ENCODE assay signal across 8 cellular contexts in genomic region chr2:241354668-241355658, GRCh38. TPM values are rescaled to one million over a fixed set of nuclear protein-coding genes. Genes with fewer than 3 reads are reported as not detected.
DNase-seq lines count a peak whose midpoint lies in the region; ATAC-seq and TF ChIP-seq lines count a peak whose summit lies in the region.

No MANE protein-coding gene starts in this region.

- H3K9me3 ChIP-seq in CD4-positive, alpha-beta T cell (ENCODE audit: control insufficient read depth, low read length), result no peaks in the 10 kb centered on the region
- H3K9me3 ChIP-seq in neural progenitor cell (ENCODE audit: low read depth) (no peaks in the 10 kb centered on the region), stomach (no peaks in the 10 kb centered on the region)

- peaks cover 25% of the 10 kb centered on the region for H3K4me1 ChIP-seq in neural progenitor cell
- peaks cover 36 to 71% (median 61%) of the 10 kb centered on the region in 4 donors for H3K4me1 ChIP-seq in stomach

- DNase-seq in CD4-positive, alpha-beta T cell, result peak; percentile 45 to 86 (median 62)
- DNase-seq in HFFc6, result peak; percentile 81
- DNase-seq in OCI-M1 (lab: John Stamatoyannopoulos, UW), result peak; percentile 79
- peak; percentile 73 for DNase-seq in activated T-helper 1 cell treated with anti-CD3 and anti-CD28 coated beads, Interleukin-12 subunit alpha, Interleukin-12 subunit beta, Interleukin-2, Interleukin-4 antibody, amounts not matched to agents 30 ng/mL and 10 ng/mL and 1 ng/mL, durations not matched to agents 14 hours and 24 hours and 36 hours (ENCODE audit: low spot score)
- peak; percentile 60 for DNase-seq in fibroblast of the conjunctiva (ENCODE audit: low read depth)
- peak; percentile 87 for DNase-seq in neural progenitor cell (ENCODE audit: low spot score)
- peak; percentile 93 for DNase-seq in stomach

- H3K4me2 ChIP-seq in neural progenitor cell, result peak overlapping the region; percentile 75

- TF ChIP-seq CTCF in CD4-positive, alpha-beta T cell (IDR thresholded peaks at IDR 0.05), result no peak
- TF ChIP-seq CTCF in HFFc6 (IDR thresholded peaks at IDR 0.05), result no peak; the same call in 1 of the 2 replicates
- TF ChIP-seq CTCF in neural progenitor cell (IDR thresholded peaks at IDR 0.05), result no peak
- no peak for TF ChIP-seq CTCF in stomach (IDR thresholded peaks at IDR 0.05)

- no peak overlapping the region for H3K27ac ChIP-seq in CD4-positive, alpha-beta T cell (ENCODE audit: low read depth, low read length)
- peak overlapping the region; percentile 33 for H3K27ac ChIP-seq in neural progenitor cell
- H3K27ac ChIP-seq in stomach, result peak overlapping the region; percentile 81 to 89 (median 84)

- no peaks in the 10 kb centered on the region for H3K27me3 ChIP-seq in CD4-positive, alpha-beta T cell (ENCODE audit: control insufficient read depth, insufficient read depth, low read length)
- H3K27me3 ChIP-seq in neural progenitor cell (no peaks in the 10 kb centered on the region), stomach (no peaks in the 10 kb centered on the region)

- no peak overlapping the region for H3K9ac ChIP-seq in neural progenitor cell

- peaks cover 43% of the 10 kb centered on the region for H3F3A ChIP-seq in neural progenitor cell (ENCODE audit: low read depth)

- H4K20me1 ChIP-seq in neural progenitor cell (ENCODE audit: low read depth), result peaks cover 66% of the 10 kb centered on the region

- H2AFZ ChIP-seq in neural progenitor cell (replicated peaks), result no peak overlapping the region

- TF ChIP-seq EP300 in stomach (IDR thresholded peaks at IDR 0.05), result no peak

- no peak overlapping the region for H3K4me3 Mint-ChIP-seq in CD4-positive, alpha-beta T cell
- H3K4me3 Mint-ChIP-seq in HFFc6 (peak overlapping the region; percentile 49; the same call in 1 of the 2 replicates), neural progenitor cell (peak overlapping the region; percentile 59)
- peak overlapping the region; percentile 33 for H3K4me3 Mint-ChIP-seq in activated T-helper 1 cell treated with anti-CD3 and anti-CD28 coated beads, Interleukin-12 subunit alpha, Interleukin-12 subunit beta, Interleukin-2, Interleukin-4 antibody, amounts not matched to agents 30 ng/mL and 10 ng/mL and 1 ng/mL, durations not matched to agents 14 hours and 24 hours and 36 hours

- H3K36me3 ChIP-seq in neural progenitor cell (peaks cover 9% of the 10 kb centered on the region), stomach (peaks cover 35 to 48% (median 43%) of the 10 kb centered on the region in 4 donors)

- CTCF ChIA-PET in CD4-positive, alpha-beta T cell (lab: Charles Lee), result no interaction called here

- peak overlapping the region; percentile 40 for H3K4me3 ChIP-seq in neural progenitor cell
- H3K4me3 ChIP-seq in stomach, result peak overlapping the region; percentile 21 to 34 (median 26)

- no peak for TF ChIP-seq POLR2A in stomach (IDR thresholded peaks at IDR 0.05)

- peaks cover 25% of the 10 kb centered on the region for H3K4me1 Mint-ChIP-seq in CD4-positive, alpha-beta T cell (ENCODE audit: low read depth)
- H3K4me1 Mint-ChIP-seq in HFFc6 (ENCODE audit: low read depth) (peaks cover 50% of the 10 kb centered on the region), neural progenitor cell (peaks cover 27% of the 10 kb centered on the region)
- H3K4me1 Mint-ChIP-seq in activated T-helper 1 cell treated with anti-CD3 and anti-CD28 coated beads, Interleukin-12 subunit alpha, Interleukin-12 subunit beta, Interleukin-2, Interleukin-4 antibody, amounts not matched to agents 30 ng/mL and 10 ng/mL and 1 ng/mL, durations not matched to agents 14 hours and 24 hours and 36 hours (ENCODE audit: low read depth), result peaks cover 22% of the 10 kb centered on the region

- peak; percentile 33 for ATAC-seq in CD4-positive, alpha-beta T cell (ENCODE audit: poor library complexity)
- ATAC-seq in GM19023 (IDR thresholded peaks at IDR 0.05; ENCODE audit: unreplicated experiment), result no peak

- no peaks in the 10 kb centered on the region for H3K9me3 Mint-ChIP-seq in CD4-positive, alpha-beta T cell
- H3K9me3 Mint-ChIP-seq in HFFc6 (no peaks in the 10 kb centered on the region), neural progenitor cell (no peaks in the 10 kb centered on the region)
- H3K9me3 Mint-ChIP-seq in activated T-helper 1 cell treated with anti-CD3 and anti-CD28 coated beads, Interleukin-12 subunit alpha, Interleukin-12 subunit beta, Interleukin-2, Interleukin-4 antibody, amounts not matched to agents 30 ng/mL and 10 ng/mL and 1 ng/mL, durations not matched to agents 14 hours and 24 hours and 36 hours, result no peaks in the 10 kb centered on the region

- H3K27ac Mint-ChIP-seq in CD4-positive, alpha-beta T cell, result peak overlapping the region; percentile 30
- peak overlapping the region; percentile 69 for H3K27ac Mint-ChIP-seq in HFFc6
- no peak overlapping the region for H3K27ac Mint-ChIP-seq in activated T-helper 1 cell treated with anti-CD3 and anti-CD28 coated beads, Interleukin-12 subunit alpha, Interleukin-12 subunit beta, Interleukin-2, Interleukin-4 antibody, amounts not matched to agents 30 ng/mL and 10 ng/mL and 1 ng/mL, durations not matched to agents 14 hours and 24 hours and 36 hours
- H3K27ac Mint-ChIP-seq in neural progenitor cell, result no peak overlapping the region

- H3K79me2 ChIP-seq in neural progenitor cell (ENCODE audit: low read depth), result peaks cover 38% of the 10 kb centered on the region

- 18 to 42% (median 25%) methylated on average over 9 to 40 of the region's 40 CpGs for WGBS in stomach, 5 donors

- no peaks in the 10 kb centered on the region for H3K27me3 Mint-ChIP-seq in CD4-positive, alpha-beta T cell
- H3K27me3 Mint-ChIP-seq in HFFc6 (ENCODE audit: insufficient read depth) (peaks cover 2% of the 10 kb centered on the region; the same call in 1 of the 2 replicates), neural progenitor cell (ENCODE audit: insufficient read depth, low read depth) (peaks cover 2% of the 10 kb centered on the region)
- peaks cover 2% of the 10 kb centered on the region for H3K27me3 Mint-ChIP-seq in activated T-helper 1 cell treated with anti-CD3 and anti-CD28 coated beads, Interleukin-12 subunit alpha, Interleukin-12 subunit beta, Interleukin-2, Interleukin-4 antibody, amounts not matched to agents 30 ng/mL and 10 ng/mL and 1 ng/mL, durations not matched to agents 14 hours and 24 hours and 36 hours (ENCODE audit: insufficient read depth)

- POLR2A ChIA-PET in CD4-positive, alpha-beta T cell (lab: Charles Lee), result no interaction called here

- peaks cover 48% of the 10 kb centered on the region for H3K36me3 Mint-ChIP-seq in CD4-positive, alpha-beta T cell (ENCODE audit: low read depth)
- H3K36me3 Mint-ChIP-seq in HFFc6 (ENCODE audit: low read depth), result peaks cover 21% of the 10 kb centered on the region
- H3K36me3 Mint-ChIP-seq in activated T-helper 1 cell treated with anti-CD3 and anti-CD28 coated beads, Interleukin-12 subunit alpha, Interleukin-12 subunit beta, Interleukin-2, Interleukin-4 antibody, amounts not matched to agents 30 ng/mL and 10 ng/mL and 1 ng/mL, durations not matched to agents 14 hours and 24 hours and 36 hours (ENCODE audit: low read depth), result peaks cover 32% of the 10 kb centered on the region
- H3K36me3 Mint-ChIP-seq in neural progenitor cell, result peaks cover 9% of the 10 kb centered on the region

- intact Hi-C loops in CD4-positive, alpha-beta T cell (cut with DNase I, micrococcal nuclease), result loop anchor here (1.0 to 5.0 kb wide), 7 partner anchors 38 to 788 kb away; partner anchors contain the start of genes D2HGDH (in 1 of the 2), DTYMK (in 1 of the 2), ING5 (in 1 of the 2) and RNPEPL1 (in 1 of the 2)
- intact Hi-C loops in activated T-helper 1 cell treated with anti-CD3 and anti-CD28 coated beads, Interleukin-12 subunit alpha, Interleukin-12 subunit beta, Interleukin-2, Interleukin-4 antibody, amounts not matched to agents 30 ng/mL and 10 ng/mL and 1 ng/mL, durations not matched to agents 14 hours and 24 hours and 36 hours (cut with micrococcal nuclease), result loop anchor here (1.0 to 5.0 kb wide), 7 partner anchors 19 to 793 kb away; partner anchors contain the start of genes ATG4B, DUSP28 and THAP4
- intact Hi-C loops in stomach (cut with DNase I; ENCODE audit: low total_unique reads), result no loop called here

RNA-seq across cellular contexts. Expression of gene FARP2, which starts 1.1 kb away (rescaled TPM):
- 10 to 100 TPM; 17.2 to 18.3 TPM for total RNA-seq in CD4-positive, alpha-beta T cell
- 10 to 100 TPM; 38.3 to 46.4 (median 41.9) TPM for total RNA-seq in HFFc6 (2021; fragmentation: NEBNext Ultra II Directional; extraction: Animal tissue kit (Norgen Biotek cat#: 25700))
- 36.6 and 40.9 TPM in 2 replicates for total RNA-seq in activated T-helper 1 cell treated with anti-CD3 and anti-CD28 coated beads, Interleukin-12 subunit alpha, Interleukin-12 subunit beta, Interleukin-2, Interleukin-4 antibody, amounts not matched to agents 30 ng/mL and 10 ng/mL and 1 ng/mL, durations not matched to agents 14 hours and 24 hours and 36 hours
- total RNA-seq in neural progenitor cell (ENCODE audit: low replicate concordance) (28.6 and 32.3 TPM in 2 replicates), stomach (100 to 1,000 TPM in 3 of 5 donors, 10 to 100 TPM in 2; 54.2 to 260 (median 108) TPM)
- 10 to 100 TPM; 15.8 to 35.6 (median 20.0) TPM for polyA plus RNA-seq in stomach

RNA-seq across cellular contexts. Expression of gene SEPTIN2, which starts 39.2 kb away (rescaled TPM):
- total RNA-seq in CD4-positive, alpha-beta T cell, result 100 to 1,000 TPM; 189 to 196 TPM
- 100 to 1,000 TPM; 399 to 468 (median 441) TPM for total RNA-seq in HFFc6 (2021; fragmentation: NEBNext Ultra II Directional; extraction: Animal tissue kit (Norgen Biotek cat#: 25700))
- total RNA-seq in activated T-helper 1 cell treated with anti-CD3 and anti-CD28 coated beads, Interleukin-12 subunit alpha, Interleukin-12 subunit beta, Interleukin-2, Interleukin-4 antibody, amounts not matched to agents 30 ng/mL and 10 ng/mL and 1 ng/mL, durations not matched to agents 14 hours and 24 hours and 36 hours, result 203 and 219 TPM in 2 replicates
- 452 and 632 TPM in 2 replicates for total RNA-seq in neural progenitor cell (ENCODE audit: low replicate concordance)
- 100 to 1,000 TPM in 4 of 5 donors, 10 to 100 TPM in 1; 88.7 to 603 (median 272) TPM for total RNA-seq in stomach
- 100 to 1,000 TPM; 104 to 169 (median 164) TPM for polyA plus RNA-seq in stomach

RNA-seq across cellular contexts. Expression of gene HDLBP, which starts 39.5 kb away (rescaled TPM):
- 10 to 100 TPM; 82.0 to 97.9 TPM for total RNA-seq in CD4-positive, alpha-beta T cell
- 1,000 to 10,000 TPM in 5 of 6 experiments, 100 to 1,000 TPM in 1; 991 to 1,153 (median 1,104) TPM for total RNA-seq in HFFc6 (2021; fragmentation: NEBNext Ultra II Directional; extraction: Animal tissue kit (Norgen Biotek cat#: 25700))
- 270 and 273 TPM in 2 replicates for total RNA-seq in activated T-helper 1 cell treated with anti-CD3 and anti-CD28 coated beads, Interleukin-12 subunit alpha, Interleukin-12 subunit beta, Interleukin-2, Interleukin-4 antibody, amounts not matched to agents 30 ng/mL and 10 ng/mL and 1 ng/mL, durations not matched to agents 14 hours and 24 hours and 36 hours
- total RNA-seq in neural progenitor cell (ENCODE audit: low replicate concordance) (251 and 269 TPM in 2 replicates), stomach (100 to 1,000 TPM; 350 to 752 (median 530) TPM)
- 100 to 1,000 TPM; 171 to 207 (median 173) TPM for polyA plus RNA-seq in stomach

Comparison
In these comparisons a context has a peak if more than half of its experiments do, and no peak if none do; other contexts are left out.
1. H3K27ac Mint-ChIP-seq: peak in CD4-positive, alpha-beta T cell (single experiment) and HFFc6 (single experiment); none in activated T-helper 1 cell treated with anti-CD3 and anti-CD28 coated beads, Interleukin-12 subunit alpha, Interleukin-12 subunit beta, Interleukin-2, Interleukin-4 antibody, amounts not matched to agents 30 ng/mL and 10 ng/mL and 1 ng/mL, durations not matched to agents 14 hours and 24 hours and 36 hours (single experiment) and neural progenitor cell (single experiment).
2. Peak in every context shown above with its lines, with median percentiles within 50 percentile points of each other: DNase-seq.